ENCODE assay signal across 2 cellular contexts in the genomic region with DNA sequence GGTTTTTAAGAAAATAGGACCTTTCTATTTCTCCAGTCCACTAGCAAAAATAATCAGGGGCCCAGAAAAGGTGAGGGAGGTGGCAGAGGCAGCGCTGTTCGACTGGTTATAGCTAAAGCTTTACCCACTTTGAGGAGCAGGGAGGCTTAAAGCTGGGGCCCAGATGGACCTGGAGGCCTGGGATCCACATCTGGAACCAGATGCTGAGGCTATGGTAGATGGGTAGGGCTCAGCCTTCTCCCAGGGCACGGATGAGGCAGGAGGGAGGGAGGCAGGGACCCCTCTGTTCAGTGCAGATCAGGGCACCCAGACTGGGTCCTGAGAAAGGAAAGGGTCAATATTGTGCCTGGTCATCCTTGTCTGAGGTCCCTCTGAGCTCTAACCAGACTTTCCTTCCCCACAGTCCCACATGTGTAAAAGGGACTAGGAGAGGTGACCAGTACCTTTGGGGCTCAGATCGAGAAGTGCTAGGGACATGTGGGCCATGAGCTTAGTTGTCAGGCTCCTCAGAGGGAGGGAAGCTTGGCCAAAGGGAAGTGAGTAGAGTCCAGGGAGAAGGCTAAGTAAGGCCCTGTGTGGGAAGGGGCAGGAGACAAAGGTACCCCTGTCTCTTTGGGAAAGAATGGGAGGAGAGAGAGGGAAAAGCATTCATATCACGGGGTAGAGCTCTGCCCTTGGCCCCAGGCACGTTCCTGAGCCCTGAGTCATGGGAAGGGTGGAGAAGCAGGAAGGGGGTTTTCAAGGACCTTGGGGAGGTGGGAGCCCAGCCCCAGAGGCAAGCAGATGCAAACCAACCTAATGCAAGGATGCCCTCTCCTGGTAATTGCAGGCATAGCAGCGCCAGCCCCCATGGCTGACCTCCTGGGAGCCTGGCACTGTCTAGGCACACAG.
TF ChIP-seq lines count a peak whose summit lies in the region.

No MANE protein-coding gene starts in this region.

TF ChIP-seq in GM23338, 12 proteins besides CTCF, POLR2A, EP300 and RAD21:
- TF ChIP-seq ZNF331 (CRISPR knock-in tag; IDR thresholded peaks at IDR 0.05; ENCODE audit: low read depth) (no peak), POLR2AphosphoS5 (IDR thresholded peaks at IDR 0.05; ENCODE audit: low read depth) (peak; percentile 44; the same call in 1 of the 2 replicates), EZH2 (IDR thresholded peaks at IDR 0.05; ENCODE audit: low read depth, unreplicated experiment) (no peak)
- TF ChIP-seq, protein P1, sequence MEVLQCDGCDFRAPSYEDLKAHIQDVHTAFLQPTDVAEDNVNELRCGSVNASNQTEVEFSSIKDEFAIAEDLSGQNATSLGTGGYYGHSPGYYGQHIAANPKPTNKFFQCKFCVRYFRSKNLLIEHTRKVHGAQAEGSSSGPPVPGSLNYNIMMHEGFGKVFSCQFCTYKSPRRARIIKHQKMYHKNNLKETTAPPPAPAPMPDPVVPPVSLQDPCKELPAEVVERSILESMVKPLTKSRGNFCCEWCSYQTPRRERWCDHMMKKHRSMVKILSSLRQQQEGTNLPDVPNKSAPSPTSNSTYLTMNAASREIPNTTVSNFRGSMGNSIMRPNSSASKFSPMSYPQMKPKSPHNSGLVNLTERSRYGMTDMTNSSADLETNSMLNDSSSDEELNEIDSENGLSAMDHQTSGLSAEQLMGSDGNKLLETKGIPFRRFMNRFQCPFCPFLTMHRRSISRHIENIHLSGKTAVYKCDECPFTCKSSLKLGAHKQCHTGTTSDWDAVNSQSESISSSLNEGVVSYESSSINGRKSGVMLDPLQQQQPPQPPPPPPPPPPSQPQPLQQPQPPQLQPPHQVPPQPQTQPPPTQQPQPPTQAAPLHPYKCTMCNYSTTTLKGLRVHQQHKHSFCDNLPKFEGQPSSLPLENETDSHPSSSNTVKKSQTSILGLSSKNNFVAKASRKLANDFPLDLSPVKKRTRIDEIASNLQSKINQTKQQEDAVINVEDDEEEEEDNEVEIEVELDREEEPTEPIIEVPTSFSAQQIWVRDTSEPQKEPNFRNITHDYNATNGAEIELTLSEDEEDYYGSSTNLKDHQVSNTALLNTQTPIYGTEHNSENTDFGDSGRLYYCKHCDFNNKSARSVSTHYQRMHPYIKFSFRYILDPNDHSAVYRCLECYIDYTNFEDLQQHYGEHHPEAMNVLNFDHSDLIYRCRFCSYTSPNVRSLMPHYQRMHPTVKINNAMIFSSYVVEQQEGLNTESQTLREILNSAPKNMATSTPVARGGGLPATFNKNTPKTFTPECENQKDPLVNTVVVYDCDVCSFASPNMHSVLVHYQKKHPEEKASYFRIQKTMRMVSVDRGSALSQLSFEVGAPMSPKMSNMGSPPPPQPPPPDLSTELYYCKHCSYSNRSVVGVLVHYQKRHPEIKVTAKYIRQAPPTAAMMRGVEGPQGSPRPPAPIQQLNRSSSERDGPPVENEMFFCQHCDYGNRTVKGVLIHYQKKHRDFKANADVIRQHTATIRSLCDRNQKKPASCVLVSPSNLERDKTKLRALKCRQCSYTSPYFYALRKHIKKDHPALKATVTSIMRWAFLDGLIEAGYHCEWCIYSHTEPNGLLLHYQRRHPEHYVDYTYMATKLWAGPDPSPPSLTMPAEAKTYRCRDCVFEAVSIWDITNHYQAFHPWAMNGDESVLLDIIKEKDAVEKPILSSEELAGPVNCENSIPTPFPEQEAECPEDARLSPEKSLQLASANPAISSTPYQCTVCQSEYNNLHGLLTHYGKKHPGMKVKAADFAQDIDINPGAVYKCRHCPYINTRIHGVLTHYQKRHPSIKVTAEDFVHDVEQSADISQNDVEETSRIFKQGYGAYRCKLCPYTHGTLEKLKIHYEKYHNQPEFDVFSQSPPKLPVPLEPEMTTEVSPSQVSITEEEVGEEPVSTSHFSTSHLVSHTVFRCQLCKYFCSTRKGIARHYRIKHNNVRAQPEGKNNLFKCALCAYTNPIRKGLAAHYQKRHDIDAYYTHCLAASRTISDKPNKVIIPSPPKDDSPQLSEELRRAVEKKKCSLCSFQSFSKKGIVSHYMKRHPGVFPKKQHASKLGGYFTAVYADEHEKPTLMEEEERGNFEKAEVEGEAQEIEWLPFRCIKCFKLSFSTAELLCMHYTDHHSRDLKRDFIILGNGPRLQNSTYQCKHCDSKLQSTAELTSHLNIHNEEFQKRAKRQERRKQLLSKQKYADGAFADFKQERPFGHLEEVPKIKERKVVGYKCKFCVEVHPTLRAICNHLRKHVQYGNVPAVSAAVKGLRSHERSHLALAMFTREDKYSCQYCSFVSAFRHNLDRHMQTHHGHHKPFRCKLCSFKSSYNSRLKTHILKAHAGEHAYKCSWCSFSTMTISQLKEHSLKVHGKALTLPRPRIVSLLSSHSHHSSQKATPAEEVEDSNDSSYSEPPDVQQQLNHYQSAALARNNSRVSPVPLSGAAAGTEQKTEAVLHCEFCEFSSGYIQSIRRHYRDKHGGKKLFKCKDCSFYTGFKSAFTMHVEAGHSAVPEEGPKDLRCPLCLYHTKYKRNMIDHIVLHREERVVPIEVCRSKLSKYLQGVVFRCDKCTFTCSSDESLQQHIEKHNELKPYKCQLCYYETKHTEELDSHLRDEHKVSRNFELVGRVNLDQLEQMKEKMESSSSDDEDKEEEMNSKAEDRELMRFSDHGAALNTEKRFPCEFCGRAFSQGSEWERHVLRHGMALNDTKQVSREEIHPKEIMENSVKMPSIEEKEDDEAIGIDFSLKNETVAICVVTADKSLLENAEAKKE (CRISPR knock-in tag; IDR thresholded peaks at IDR 0.05) = 0 out of 2 replicates have a peak, but pooled peaks have one; percentile 7
- TF ChIP-seq, protein P2, sequence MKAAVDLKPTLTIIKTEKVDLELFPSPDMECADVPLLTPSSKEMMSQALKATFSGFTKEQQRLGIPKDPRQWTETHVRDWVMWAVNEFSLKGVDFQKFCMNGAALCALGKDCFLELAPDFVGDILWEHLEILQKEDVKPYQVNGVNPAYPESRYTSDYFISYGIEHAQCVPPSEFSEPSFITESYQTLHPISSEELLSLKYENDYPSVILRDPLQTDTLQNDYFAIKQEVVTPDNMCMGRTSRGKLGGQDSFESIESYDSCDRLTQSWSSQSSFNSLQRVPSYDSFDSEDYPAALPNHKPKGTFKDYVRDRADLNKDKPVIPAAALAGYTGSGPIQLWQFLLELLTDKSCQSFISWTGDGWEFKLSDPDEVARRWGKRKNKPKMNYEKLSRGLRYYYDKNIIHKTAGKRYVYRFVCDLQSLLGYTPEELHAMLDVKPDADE (IDR thresholded peaks at IDR 0.05) = no peak

TF ChIP-seq in HepG2, 621 proteins besides CTCF, POLR2A, EP300 and RAD21 (continues in another document):
- TF ChIP-seq KAT8 (CRISPR knock-in tag; IDR thresholded peaks at IDR 0.05) (peak; percentile 69; the same call in 1 of the 2 replicates), MIXL1 (CRISPR knock-in tag; IDR thresholded peaks at IDR 0.05) (0 out of 2 replicates have a peak, but pooled peaks have one; percentile 59), ZNF644 (CRISPR knock-in tag; IDR thresholded peaks at IDR 0.05; ENCODE audit: low read depth) (peak; percentile 39; the same call in 1 of the 2 replicates), JUND (CRISPR knock-in tag; IDR thresholded peaks at IDR 0.05) (peak; percentile 100), ESRRA (CRISPR knock-in tag; IDR thresholded peaks at IDR 0.05; ENCODE audit: low read depth) (peak; percentile 82; the same call in 1 of the 2 replicates), RCOR2 (CRISPR knock-in tag; IDR thresholded peaks at IDR 0.05) (peak; percentile 62), NR2C2 (CRISPR knock-in tag; IDR thresholded peaks at IDR 0.05; ENCODE audit: borderline replicate concordance) (peak; percentile 64), SCMH1 (CRISPR knock-in tag; IDR thresholded peaks at IDR 0.05; ENCODE audit: borderline replicate concordance) (no peak), ZBTB3 (CRISPR knock-in tag; IDR thresholded peaks at IDR 0.05; ENCODE audit: borderline replicate concordance, low read depth) (0 out of 2 replicates have a peak, but pooled peaks have one; percentile 51), ZNF33A (CRISPR knock-in tag; IDR thresholded peaks at IDR 0.05; ENCODE audit: borderline replicate concordance) (no peak), MEIS2 (CRISPR knock-in tag; IDR thresholded peaks at IDR 0.05) (no peak)
- TF ChIP-seq, protein P3, sequence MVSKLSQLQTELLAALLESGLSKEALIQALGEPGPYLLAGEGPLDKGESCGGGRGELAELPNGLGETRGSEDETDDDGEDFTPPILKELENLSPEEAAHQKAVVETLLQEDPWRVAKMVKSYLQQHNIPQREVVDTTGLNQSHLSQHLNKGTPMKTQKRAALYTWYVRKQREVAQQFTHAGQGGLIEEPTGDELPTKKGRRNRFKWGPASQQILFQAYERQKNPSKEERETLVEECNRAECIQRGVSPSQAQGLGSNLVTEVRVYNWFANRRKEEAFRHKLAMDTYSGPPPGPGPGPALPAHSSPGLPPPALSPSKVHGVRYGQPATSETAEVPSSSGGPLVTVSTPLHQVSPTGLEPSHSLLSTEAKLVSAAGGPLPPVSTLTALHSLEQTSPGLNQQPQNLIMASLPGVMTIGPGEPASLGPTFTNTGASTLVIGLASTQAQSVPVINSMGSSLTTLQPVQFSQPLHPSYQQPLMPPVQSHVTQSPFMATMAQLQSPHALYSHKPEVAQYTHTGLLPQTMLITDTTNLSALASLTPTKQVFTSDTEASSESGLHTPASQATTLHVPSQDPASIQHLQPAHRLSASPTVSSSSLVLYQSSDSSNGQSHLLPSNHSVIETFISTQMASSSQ (IDR thresholded peaks at IDR 0.05; ENCODE audit: low read depth) = peak; percentile 66; the same call in 1 of the 2 replicates
- TF ChIP-seq, protein P3 (CRISPR knock-in tag; IDR thresholded peaks at IDR 0.05; ENCODE audit: borderline replicate concordance) = peak; percentile 90; the same call in 1 of the 2 replicates
- TF ChIP-seq, protein P4, sequence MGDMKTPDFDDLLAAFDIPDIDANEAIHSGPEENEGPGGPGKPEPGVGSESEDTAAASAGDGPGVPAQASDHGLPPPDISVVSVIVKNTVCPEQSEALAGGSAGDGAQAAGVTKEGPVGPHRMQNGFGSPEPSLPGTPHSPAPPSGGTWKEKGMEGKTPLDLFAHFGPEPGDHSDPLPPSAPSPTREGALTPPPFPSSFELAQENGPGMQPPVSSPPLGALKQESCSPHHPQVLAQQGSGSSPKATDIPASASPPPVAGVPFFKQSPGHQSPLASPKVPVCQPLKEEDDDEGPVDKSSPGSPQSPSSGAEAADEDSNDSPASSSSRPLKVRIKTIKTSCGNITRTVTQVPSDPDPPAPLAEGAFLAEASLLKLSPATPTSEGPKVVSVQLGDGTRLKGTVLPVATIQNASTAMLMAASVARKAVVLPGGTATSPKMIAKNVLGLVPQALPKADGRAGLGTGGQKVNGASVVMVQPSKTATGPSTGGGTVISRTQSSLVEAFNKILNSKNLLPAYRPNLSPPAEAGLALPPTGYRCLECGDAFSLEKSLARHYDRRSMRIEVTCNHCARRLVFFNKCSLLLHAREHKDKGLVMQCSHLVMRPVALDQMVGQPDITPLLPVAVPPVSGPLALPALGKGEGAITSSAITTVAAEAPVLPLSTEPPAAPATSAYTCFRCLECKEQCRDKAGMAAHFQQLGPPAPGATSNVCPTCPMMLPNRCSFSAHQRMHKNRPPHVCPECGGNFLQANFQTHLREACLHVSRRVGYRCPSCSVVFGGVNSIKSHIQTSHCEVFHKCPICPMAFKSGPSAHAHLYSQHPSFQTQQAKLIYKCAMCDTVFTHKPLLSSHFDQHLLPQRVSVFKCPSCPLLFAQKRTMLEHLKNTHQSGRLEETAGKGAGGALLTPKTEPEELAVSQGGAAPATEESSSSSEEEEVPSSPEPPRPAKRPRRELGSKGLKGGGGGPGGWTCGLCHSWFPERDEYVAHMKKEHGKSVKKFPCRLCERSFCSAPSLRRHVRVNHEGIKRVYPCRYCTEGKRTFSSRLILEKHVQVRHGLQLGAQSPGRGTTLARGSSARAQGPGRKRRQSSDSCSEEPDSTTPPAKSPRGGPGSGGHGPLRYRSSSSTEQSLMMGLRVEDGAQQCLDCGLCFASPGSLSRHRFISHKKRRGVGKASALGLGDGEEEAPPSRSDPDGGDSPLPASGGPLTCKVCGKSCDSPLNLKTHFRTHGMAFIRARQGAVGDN (CRISPR knock-in tag; IDR thresholded peaks at IDR 0.05) = peak; percentile 88
- TF ChIP-seq, protein P5, sequence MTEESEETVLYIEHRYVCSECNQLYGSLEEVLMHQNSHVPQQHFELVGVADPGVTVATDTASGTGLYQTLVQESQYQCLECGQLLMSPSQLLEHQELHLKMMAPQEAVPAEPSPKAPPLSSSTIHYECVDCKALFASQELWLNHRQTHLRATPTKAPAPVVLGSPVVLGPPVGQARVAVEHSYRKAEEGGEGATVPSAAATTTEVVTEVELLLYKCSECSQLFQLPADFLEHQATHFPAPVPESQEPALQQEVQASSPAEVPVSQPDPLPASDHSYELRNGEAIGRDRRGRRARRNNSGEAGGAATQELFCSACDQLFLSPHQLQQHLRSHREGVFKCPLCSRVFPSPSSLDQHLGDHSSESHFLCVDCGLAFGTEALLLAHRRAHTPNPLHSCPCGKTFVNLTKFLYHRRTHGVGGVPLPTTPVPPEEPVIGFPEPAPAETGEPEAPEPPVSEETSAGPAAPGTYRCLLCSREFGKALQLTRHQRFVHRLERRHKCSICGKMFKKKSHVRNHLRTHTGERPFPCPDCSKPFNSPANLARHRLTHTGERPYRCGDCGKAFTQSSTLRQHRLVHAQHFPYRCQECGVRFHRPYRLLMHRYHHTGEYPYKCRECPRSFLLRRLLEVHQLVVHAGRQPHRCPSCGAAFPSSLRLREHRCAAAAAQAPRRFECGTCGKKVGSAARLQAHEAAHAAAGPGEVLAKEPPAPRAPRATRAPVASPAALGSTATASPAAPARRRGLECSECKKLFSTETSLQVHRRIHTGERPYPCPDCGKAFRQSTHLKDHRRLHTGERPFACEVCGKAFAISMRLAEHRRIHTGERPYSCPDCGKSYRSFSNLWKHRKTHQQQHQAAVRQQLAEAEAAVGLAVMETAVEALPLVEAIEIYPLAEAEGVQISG (CRISPR knock-in tag; IDR thresholded peaks at IDR 0.05) = peak; percentile 73; the same call in 1 of the 2 replicates
- TF ChIP-seq, protein P6, sequence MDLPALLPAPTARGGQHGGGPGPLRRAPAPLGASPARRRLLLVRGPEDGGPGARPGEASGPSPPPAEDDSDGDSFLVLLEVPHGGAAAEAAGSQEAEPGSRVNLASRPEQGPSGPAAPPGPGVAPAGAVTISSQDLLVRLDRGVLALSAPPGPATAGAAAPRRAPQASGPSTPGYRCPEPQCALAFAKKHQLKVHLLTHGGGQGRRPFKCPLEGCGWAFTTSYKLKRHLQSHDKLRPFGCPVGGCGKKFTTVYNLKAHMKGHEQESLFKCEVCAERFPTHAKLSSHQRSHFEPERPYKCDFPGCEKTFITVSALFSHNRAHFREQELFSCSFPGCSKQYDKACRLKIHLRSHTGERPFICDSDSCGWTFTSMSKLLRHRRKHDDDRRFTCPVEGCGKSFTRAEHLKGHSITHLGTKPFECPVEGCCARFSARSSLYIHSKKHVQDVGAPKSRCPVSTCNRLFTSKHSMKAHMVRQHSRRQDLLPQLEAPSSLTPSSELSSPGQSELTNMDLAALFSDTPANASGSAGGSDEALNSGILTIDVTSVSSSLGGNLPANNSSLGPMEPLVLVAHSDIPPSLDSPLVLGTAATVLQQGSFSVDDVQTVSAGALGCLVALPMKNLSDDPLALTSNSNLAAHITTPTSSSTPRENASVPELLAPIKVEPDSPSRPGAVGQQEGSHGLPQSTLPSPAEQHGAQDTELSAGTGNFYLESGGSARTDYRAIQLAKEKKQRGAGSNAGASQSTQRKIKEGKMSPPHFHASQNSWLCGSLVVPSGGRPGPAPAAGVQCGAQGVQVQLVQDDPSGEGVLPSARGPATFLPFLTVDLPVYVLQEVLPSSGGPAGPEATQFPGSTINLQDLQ (CRISPR knock-in tag; IDR thresholded peaks at IDR 0.05) = no peak
